In the genomic region with DNA sequence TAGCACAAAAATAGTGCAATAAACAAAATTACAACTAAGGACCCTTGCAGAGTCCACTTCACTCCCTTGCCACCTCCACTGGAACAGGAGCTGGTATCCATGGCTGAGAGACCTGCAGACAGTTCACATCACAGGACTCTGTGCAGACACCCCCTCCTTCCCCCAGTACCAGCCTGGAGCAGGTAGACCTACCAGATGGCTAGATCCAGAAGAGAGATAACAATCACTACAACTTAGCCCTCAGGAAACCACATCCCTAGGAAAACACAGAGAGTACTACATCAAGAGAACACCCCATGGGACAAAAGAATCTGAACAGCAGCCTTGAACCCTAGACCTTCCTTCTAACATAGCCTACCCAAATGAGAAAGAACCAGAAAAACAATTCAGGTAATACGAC, we compare ENCODE assay signal across 10 cellular contexts.
"Had no signal": no experiment of that assay in that cellular context is flagged by ENCODE, and none has a peak within 500 bp of the region (broad histone marks: within the 10 kb centered on the region; RNA-seq: fewer than 3 reads in every experiment).

No MANE protein-coding gene starts in this region.

- DNase-seq: GM23248, GOT3, H7, HFFc6, IMR-90, Karpas-422, KBM-7 had no signal

- H3K27ac ChIP-seq: GM23248, KMS-11 had no signal

- ATAC-seq: HCT116 had no signal

- H2AFZ ChIP-seq: GM23248 had no signal

- H3K9ac ChIP-seq: GM23248, KMS-11 had no signal

- H3K36me3 ChIP-seq: HAP-1 had no signal

- H3K4me2 ChIP-seq: KMS-11 had no signal

- H3K4me1 ChIP-seq: HAP-1 had no signal

- H3K4me3 ChIP-seq: GM23248, HAP-1 had no signal

- H3K9me3 ChIP-seq: HAP-1 had no signal
